Comparison of ENCODE assay signal across 1 cellular context in the genomic region with DNA sequence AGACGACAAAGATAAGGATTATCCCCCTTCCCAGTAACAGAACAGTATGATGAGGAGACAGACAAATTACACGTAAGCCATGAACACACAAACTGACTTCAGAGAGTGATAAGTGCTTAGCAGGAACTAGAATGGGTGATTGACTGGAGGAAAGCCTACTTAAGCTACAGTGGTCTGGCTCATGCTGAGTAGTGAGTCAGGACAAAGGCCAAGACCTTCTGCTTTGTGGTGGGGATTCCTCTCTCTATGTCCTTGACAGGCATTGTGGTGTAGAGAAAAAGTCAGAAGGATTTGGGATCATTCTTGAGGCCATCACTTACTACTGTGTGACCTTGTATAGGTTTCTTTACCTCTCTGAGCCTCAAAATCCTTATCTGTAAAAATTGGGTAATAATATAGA.
TF ChIP-seq lines count a peak whose summit lies in the region.

No MANE protein-coding gene starts in this region.

TF ChIP-seq in K562, 482 proteins besides CTCF, POLR2A, EP300 and RAD21 (continued from another document and continues in another):
- TF ChIP-seq HINFP (tag; conservative IDR thresholded peaks at IDR 0.05; ENCODE audit: low read depth) (no peak), ZBTB17 (CRISPR knock-in tag; IDR thresholded peaks at IDR 0.05) (no peak), KAT2B (IDR thresholded peaks at IDR 0.05; ENCODE audit: low read depth, low read length) (no peak), NEUROD1 (IDR thresholded peaks at IDR 0.05; ENCODE audit: borderline replicate concordance, low read depth, low read length, partially characterized antibody) (no peak), ZNF165 (CRISPR knock-in tag; IDR thresholded peaks at IDR 0.05; ENCODE audit: borderline replicate concordance) (no peak), NFIC (IDR thresholded peaks at IDR 0.05) (peak; percentile 37; the same call in 1 of the 2 replicates), MBD2 (IDR thresholded peaks at IDR 0.05; ENCODE audit: borderline replicate concordance, low read depth) (0 out of 2 replicates have a peak, but pooled peaks have one; percentile 47), ZNF511 (CRISPR knock-in tag; IDR thresholded peaks at IDR 0.05) (no peak), ZNF175 (CRISPR knock-in tag; IDR thresholded peaks at IDR 0.05; ENCODE audit: low read depth) (no peak), IRF9 (tag; IDR thresholded peaks at IDR 0.05) (no peak), MEF2A (IDR thresholded peaks at IDR 0.05; ENCODE audit: control insufficient read depth, low read depth, low read length) (no peak), ETV1 (tag; conservative IDR thresholded peaks at IDR 0.05; ENCODE audit: low read depth) (no peak), STAG1 (CRISPR knock-in tag; IDR thresholded peaks at IDR 0.05; ENCODE audit: borderline replicate concordance) (no peak), ERF (CRISPR knock-in tag; IDR thresholded peaks at IDR 0.05) (no peak), ZNF436 (CRISPR knock-in tag; IDR thresholded peaks at IDR 0.05) (no peak), ZBTB43 (CRISPR knock-in tag; IDR thresholded peaks at IDR 0.05) (no peak), HDAC6 (IDR thresholded peaks at IDR 0.05; ENCODE audit: low read depth, low read length) (no peak), STAT6 (CRISPR knock-in tag; IDR thresholded peaks at IDR 0.05) (no peak), CREB1 (IDR thresholded peaks at IDR 0.05) (0 out of 2 replicates have a peak, but pooled peaks have one; percentile 22), CREB1 (CRISPR knock-in tag; IDR thresholded peaks at IDR 0.05) (no peak), KHSRP (IDR thresholded peaks at IDR 0.05) (no peak), C11orf30 (IDR thresholded peaks at IDR 0.05; ENCODE audit: low read depth) (no peak), NFE2L1 (tag; IDR thresholded peaks at IDR 0.05; ENCODE audit: borderline replicate concordance, low read depth) (no peak), ZNF212 (CRISPR knock-in tag; IDR thresholded peaks at IDR 0.05) (no peak), ZNF224 (CRISPR knock-in tag; IDR thresholded peaks at IDR 0.05) (no peak), TFE3 (CRISPR knock-in tag; IDR thresholded peaks at IDR 0.05) (no peak), RBBP5 (IDR thresholded peaks at IDR 0.05; ENCODE audit: borderline replicate concordance, insufficient read depth, low read length, poor library complexity, severe bottlenecking) (no peak), SUPT5H (IDR thresholded peaks at IDR 0.05) (no peak), NCOA6 (IDR thresholded peaks at IDR 0.05) (no peak), KLF6 (CRISPR knock-in tag; IDR thresholded peaks at IDR 0.05; ENCODE audit: borderline replicate concordance) (no peak)
- TF ChIP-seq, protein P1, sequence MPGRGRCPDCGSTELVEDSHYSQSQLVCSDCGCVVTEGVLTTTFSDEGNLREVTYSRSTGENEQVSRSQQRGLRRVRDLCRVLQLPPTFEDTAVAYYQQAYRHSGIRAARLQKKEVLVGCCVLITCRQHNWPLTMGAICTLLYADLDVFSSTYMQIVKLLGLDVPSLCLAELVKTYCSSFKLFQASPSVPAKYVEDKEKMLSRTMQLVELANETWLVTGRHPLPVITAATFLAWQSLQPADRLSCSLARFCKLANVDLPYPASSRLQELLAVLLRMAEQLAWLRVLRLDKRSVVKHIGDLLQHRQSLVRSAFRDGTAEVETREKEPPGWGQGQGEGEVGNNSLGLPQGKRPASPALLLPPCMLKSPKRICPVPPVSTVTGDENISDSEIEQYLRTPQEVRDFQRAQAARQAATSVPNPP (IDR thresholded peaks at IDR 0.05; ENCODE audit: borderline replicate concordance, insufficient read depth, insufficient read length): no peak
- TF ChIP-seq, protein P2, sequence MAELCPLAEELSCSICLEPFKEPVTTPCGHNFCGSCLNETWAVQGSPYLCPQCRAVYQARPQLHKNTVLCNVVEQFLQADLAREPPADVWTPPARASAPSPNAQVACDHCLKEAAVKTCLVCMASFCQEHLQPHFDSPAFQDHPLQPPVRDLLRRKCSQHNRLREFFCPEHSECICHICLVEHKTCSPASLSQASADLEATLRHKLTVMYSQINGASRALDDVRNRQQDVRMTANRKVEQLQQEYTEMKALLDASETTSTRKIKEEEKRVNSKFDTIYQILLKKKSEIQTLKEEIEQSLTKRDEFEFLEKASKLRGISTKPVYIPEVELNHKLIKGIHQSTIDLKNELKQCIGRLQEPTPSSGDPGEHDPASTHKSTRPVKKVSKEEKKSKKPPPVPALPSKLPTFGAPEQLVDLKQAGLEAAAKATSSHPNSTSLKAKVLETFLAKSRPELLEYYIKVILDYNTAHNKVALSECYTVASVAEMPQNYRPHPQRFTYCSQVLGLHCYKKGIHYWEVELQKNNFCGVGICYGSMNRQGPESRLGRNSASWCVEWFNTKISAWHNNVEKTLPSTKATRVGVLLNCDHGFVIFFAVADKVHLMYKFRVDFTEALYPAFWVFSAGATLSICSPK (IDR thresholded peaks at IDR 0.05; ENCODE audit: borderline replicate concordance): no peak
- TF ChIP-seq, protein P3, sequence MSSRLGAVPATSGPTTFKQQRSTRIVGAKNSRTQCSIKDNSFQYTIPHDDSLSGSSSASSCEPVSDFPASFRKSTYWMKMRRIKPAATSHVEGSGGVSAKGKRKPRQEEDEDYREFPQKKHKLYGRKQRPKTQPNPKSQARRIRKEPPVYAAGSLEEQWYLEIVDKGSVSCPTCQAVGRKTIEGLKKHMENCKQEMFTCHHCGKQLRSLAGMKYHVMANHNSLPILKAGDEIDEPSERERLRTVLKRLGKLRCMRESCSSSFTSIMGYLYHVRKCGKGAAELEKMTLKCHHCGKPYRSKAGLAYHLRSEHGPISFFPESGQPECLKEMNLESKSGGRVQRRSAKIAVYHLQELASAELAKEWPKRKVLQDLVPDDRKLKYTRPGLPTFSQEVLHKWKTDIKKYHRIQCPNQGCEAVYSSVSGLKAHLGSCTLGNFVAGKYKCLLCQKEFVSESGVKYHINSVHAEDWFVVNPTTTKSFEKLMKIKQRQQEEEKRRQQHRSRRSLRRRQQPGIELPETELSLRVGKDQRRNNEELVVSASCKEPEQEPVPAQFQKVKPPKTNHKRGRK (tag; IDR thresholded peaks at IDR 0.05): no peak
- TF ChIP-seq, protein P4, sequence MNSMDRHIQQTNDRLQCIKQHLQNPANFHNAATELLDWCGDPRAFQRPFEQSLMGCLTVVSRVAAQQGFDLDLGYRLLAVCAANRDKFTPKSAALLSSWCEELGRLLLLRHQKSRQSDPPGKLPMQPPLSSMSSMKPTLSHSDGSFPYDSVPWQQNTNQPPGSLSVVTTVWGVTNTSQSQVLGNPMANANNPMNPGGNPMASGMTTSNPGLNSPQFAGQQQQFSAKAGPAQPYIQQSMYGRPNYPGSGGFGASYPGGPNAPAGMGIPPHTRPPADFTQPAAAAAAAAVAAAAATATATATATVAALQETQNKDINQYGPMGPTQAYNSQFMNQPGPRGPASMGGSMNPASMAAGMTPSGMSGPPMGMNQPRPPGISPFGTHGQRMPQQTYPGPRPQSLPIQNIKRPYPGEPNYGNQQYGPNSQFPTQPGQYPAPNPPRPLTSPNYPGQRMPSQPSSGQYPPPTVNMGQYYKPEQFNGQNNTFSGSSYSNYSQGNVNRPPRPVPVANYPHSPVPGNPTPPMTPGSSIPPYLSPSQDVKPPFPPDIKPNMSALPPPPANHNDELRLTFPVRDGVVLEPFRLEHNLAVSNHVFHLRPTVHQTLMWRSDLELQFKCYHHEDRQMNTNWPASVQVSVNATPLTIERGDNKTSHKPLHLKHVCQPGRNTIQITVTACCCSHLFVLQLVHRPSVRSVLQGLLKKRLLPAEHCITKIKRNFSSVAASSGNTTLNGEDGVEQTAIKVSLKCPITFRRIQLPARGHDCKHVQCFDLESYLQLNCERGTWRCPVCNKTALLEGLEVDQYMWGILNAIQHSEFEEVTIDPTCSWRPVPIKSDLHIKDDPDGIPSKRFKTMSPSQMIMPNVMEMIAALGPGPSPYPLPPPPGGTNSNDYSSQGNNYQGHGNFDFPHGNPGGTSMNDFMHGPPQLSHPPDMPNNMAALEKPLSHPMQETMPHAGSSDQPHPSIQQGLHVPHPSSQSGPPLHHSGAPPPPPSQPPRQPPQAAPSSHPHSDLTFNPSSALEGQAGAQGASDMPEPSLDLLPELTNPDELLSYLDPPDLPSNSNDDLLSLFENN (IDR thresholded peaks at IDR 0.05; ENCODE audit: low read depth in 2 of 2, low read length in 2 of 2): no peak
- TF ChIP-seq, protein P5, sequence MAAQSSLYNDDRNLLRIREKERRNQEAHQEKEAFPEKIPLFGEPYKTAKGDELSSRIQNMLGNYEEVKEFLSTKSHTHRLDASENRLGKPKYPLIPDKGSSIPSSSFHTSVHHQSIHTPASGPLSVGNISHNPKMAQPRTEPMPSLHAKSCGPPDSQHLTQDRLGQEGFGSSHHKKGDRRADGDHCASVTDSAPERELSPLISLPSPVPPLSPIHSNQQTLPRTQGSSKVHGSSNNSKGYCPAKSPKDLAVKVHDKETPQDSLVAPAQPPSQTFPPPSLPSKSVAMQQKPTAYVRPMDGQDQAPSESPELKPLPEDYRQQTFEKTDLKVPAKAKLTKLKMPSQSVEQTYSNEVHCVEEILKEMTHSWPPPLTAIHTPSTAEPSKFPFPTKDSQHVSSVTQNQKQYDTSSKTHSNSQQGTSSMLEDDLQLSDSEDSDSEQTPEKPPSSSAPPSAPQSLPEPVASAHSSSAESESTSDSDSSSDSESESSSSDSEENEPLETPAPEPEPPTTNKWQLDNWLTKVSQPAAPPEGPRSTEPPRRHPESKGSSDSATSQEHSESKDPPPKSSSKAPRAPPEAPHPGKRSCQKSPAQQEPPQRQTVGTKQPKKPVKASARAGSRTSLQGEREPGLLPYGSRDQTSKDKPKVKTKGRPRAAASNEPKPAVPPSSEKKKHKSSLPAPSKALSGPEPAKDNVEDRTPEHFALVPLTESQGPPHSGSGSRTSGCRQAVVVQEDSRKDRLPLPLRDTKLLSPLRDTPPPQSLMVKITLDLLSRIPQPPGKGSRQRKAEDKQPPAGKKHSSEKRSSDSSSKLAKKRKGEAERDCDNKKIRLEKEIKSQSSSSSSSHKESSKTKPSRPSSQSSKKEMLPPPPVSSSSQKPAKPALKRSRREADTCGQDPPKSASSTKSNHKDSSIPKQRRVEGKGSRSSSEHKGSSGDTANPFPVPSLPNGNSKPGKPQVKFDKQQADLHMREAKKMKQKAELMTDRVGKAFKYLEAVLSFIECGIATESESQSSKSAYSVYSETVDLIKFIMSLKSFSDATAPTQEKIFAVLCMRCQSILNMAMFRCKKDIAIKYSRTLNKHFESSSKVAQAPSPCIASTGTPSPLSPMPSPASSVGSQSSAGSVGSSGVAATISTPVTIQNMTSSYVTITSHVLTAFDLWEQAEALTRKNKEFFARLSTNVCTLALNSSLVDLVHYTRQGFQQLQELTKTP (IDR thresholded peaks at IDR 0.05; ENCODE audit: low read depth in 1 of 2, partially characterized antibody in 2 of 2): no peak
